ENCODE assay signal across 9 cellular contexts in the genomic region with DNA sequence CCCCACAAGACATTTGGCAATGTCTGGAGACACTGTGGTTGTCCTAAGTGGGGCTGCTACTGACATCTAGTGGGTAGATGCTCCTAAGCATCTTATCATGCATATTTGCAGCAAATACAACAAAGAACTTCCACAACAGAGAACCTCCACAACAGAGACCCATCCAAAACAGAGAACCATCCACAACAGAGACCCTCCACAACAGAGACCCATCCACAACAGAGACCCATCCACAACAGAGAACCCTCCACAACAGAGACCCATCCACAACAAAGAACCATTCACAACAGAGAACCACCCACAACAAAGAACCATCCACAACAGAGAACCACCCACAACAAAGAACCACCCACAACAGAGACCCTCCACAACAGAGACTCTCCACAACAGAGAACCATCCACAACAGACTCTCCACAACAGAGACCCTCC. TPM values are rescaled to one million over a fixed set of nuclear protein-coding genes. Genes with fewer than 3 reads are reported as not detected.
DNase-seq lines count a peak whose midpoint lies in the region; ATAC-seq, FAIRE-seq and TF ChIP-seq lines count a peak whose summit lies in the region.
"Had no signal": no experiment of that assay in that cellular context is flagged by ENCODE, and none has a peak within 500 bp of the region (broad histone marks: within the 10 kb centered on the region; RNA-seq: fewer than 3 reads in every experiment).

No MANE protein-coding gene starts in this region.

- no peak overlapping the region for H3K4me2 ChIP-seq in mammary epithelial cell (ENCODE audit: insufficient read depth, low read depth, low read length)

- TSS peak; percentile 54 for BruUV-seq in Panc1 (replicated peaks; lab: Mats Ljungman, UMichigan)
- no TSS peak for BruUV-seq in mammary epithelial cell (replicated peaks; lab: Mats Ljungman, UMichigan)

- H3K27ac ChIP-seq in Panc1 (ENCODE audit: low read length) = no peak overlapping the region
- no peak overlapping the region for H3K27ac ChIP-seq in mammary epithelial cell (ENCODE audit: insufficient read depth, low read depth, low read length)
- H3K27ac ChIP-seq in right lobe of liver = no peak overlapping the region
- H3K27ac ChIP-seq: neutrophil had no signal

- H3K9me3 ChIP-seq in Panc1 (ENCODE audit: control insufficient read depth, insufficient read depth, low read depth, low read length) = no peaks in the 10 kb centered on the region
- no peaks in the 10 kb centered on the region for H3K9me3 ChIP-seq in mammary epithelial cell (replicated peaks; ENCODE audit: insufficient read depth, low read length)
- H3K9me3 ChIP-seq in right lobe of liver = no peaks in the 10 kb centered on the region
- H3K9me3 ChIP-seq: neutrophil had no signal

- H3K36me3 ChIP-seq in Panc1 (ENCODE audit: control insufficient read depth, insufficient read depth, low read length) = peaks cover 2% of the 10 kb centered on the region; the same call in 1 of the 2 replicates
- peaks cover 3% of the 10 kb centered on the region for H3K36me3 ChIP-seq in mammary epithelial cell (ENCODE audit: insufficient read depth, low read length)
- peaks cover 0 to 62% (median 8%) of the 10 kb centered on the region in 4 donors for H3K36me3 ChIP-seq in right lobe of liver

- H2AFZ ChIP-seq in mammary epithelial cell (ENCODE audit: low read depth, low read length) = no peak overlapping the region

- DNase-seq in AG04449 (ENCODE audit: low read depth, low spot score) (no peak), Panc1 (ENCODE audit: low read depth, low spot score) (no peak), mammary epithelial cell (peak; percentile 24), right lobe of liver (no peak), germinal center (ENCODE audit: low spot score) (no peak), NCI-H187 treated with DMSO at 0.1 percent for 48 hours (lab: John Stamatoyannopoulos, UW) (no peak)

- no peaks in the 10 kb centered on the region for H4K20me1 ChIP-seq in mammary epithelial cell (ENCODE audit: insufficient read depth, low read length)

- CTCF ChIA-PET in AG04449 (lab: Yijun Ruan, JAX) = interaction anchor here (1.0 to 2.4 kb wide), 14 partner anchors 8 to 131 kb away, joined by 3 to 61 read pairs (median 8); partner anchors contain the start of gene WDR38
- CTCF ChIA-PET in Panc1 (lab: Charles Lee) = interaction anchor here (0.7 kb wide), 1 partner anchor 32 kb away, joined by 3 read pairs; no protein-coding TSS in a partner anchor
- CTCF ChIA-PET in mammary epithelial cell (lab: Charles Lee; ENCODE audit: low non-redundant PET) = no interaction called here

- POLR2A ChIA-PET in AG04449 (lab: Yijun Ruan, JAX) = interaction anchor here (1.1 kb wide), 1 partner anchor 18 kb away, joined by 3 read pairs; no protein-coding TSS in a partner anchor
- POLR2A ChIA-PET in Panc1 (lab: Charles Lee) = interaction anchor here (0.7 kb wide), 1 partner anchor 32 kb away, joined by 6 read pairs; no protein-coding TSS in a partner anchor

- FAIRE-seq in G401.6 (lab: Jason Lieb, UNC) = peak; percentile 21

- no peaks in the 10 kb centered on the region for H3K4me1 ChIP-seq in Panc1 (ENCODE audit: control insufficient read depth, insufficient read depth, low read length)
- peaks cover 7% of the 10 kb centered on the region for H3K4me1 ChIP-seq in mammary epithelial cell (ENCODE audit: insufficient read depth, low read length)
- peaks cover 0 to 7% (median 0%) of the 10 kb centered on the region in 4 donors for H3K4me1 ChIP-seq in right lobe of liver

- TF ChIP-seq CTCF in AG04449 (IDR thresholded peaks at IDR 0.05; ENCODE audit: insufficient read depth, low read length, missing control alignments) (peak; percentile 52), Panc1 (IDR thresholded peaks at IDR 0.05) (no peak; the same call in 1 of the 2 replicates), mammary epithelial cell (conservative IDR thresholded peaks at IDR 0.05 in 1 of 2, IDR thresholded peaks at IDR 0.05 in 1 of 2; ENCODE audit: extremely low read depth in 1 of 2, insufficient read depth in 1 of 2, low read depth in 1 of 2, low read length in 2 of 2) (peak; percentile 40 to 64), right lobe of liver (IDR thresholded peaks at IDR 0.05) (peak; percentile 26 to 48 (median 38))

- peak; percentile 79 for ATAC-seq in Panc1
- ATAC-seq in right lobe of liver = peak; percentile 37 to 55 (median 44)
- no peak for ATAC-seq in GM18868 (IDR thresholded peaks at IDR 0.05; ENCODE audit: unreplicated experiment)

- H3K27me3 ChIP-seq in Panc1 (ENCODE audit: control insufficient read depth, insufficient read depth, low read length) (no peaks in the 10 kb centered on the region), mammary epithelial cell (ENCODE audit: insufficient read depth, low read length) (no peaks in the 10 kb centered on the region), right lobe of liver (no peaks in the 10 kb centered on the region)
- H3K27me3 ChIP-seq: neutrophil had no signal

- H3K4me3 ChIP-seq in AG04449 (ENCODE audit: low read depth, low read length) (no peak overlapping the region), Panc1 (ENCODE audit: low read depth in 2 of 2, low read length in 2 of 2) (no peak overlapping the region), mammary epithelial cell (replicated peaks in 1 of 3; ENCODE audit: insufficient read depth in 1 of 3, low read depth in 2 of 3, low read length in 3 of 3) (no peak overlapping the region), right lobe of liver (no peak overlapping the region)

- H3K9ac ChIP-seq in mammary epithelial cell (ENCODE audit: insufficient read depth, low read length) = no peak overlapping the region

- no peaks in the 10 kb centered on the region for H3K79me2 ChIP-seq in mammary epithelial cell (ENCODE audit: insufficient read depth, low read length)

- intact Hi-C loops in Panc1 (cut with micrococcal nuclease; ENCODE audit: unreplicated experiment) = no loop called here
- intact Hi-C loops in mammary epithelial cell (cut with micrococcal nuclease) = loop anchor here (1.0 to 2.0 kb wide), 3 partner anchors 32 to 120 kb away; partner anchors contain the start of genes ARPC5L and WDR38
- intact Hi-C loops in right lobe of liver (cut with DNase I) = no loop called here

- in situ Hi-C loops in Panc1 (cut with HindIII; ENCODE audit: low pct_unique_long_range_greater_than_20kb, low sequenced_read_pairs) (no loop called here), mammary epithelial cell (cut with MboI; ENCODE audit: low sequenced_read_pairs in 2 of 2) (no loop called here)

- dilution Hi-C loops in mammary epithelial cell (cut with HindIII; ENCODE audit: low sequenced_read_pairs) = no loop called here

- TF ChIP-seq POLR2A in right lobe of liver (IDR thresholded peaks at IDR 0.05) = no peak

RNA-seq across cellular contexts. Expression of gene ARPC5L, which starts 32.8 kb away (rescaled TPM):
- total RNA-seq in Panc1 (2021; ENCODE audit: unreplicated experiment) = 39.6 TPM
- 45.4 TPM for polyA plus RNA-seq in Panc1 (2012; ENCODE audit: insufficient read length)
- 10 to 100 TPM; 21.2 to 79.8 TPM for total RNA-seq in mammary epithelial cell
- 76.4 TPM for polyA plus RNA-seq in mammary epithelial cell
- 46.6 TPM for polyA minus RNA-seq in mammary epithelial cell
- total RNA-seq in right lobe of liver = 10 to 100 TPM; 15.2 to 25.7 (median 20.6) TPM

RNA-seq across cellular contexts. Expression of gene RPL35, which starts 33.0 kb away (rescaled TPM):
- total RNA-seq in Panc1 (2021; ENCODE audit: unreplicated experiment) (758 TPM), mammary epithelial cell (1,000 to 10,000 TPM; 1,457 to 1,657 TPM), right lobe of liver (1,000 to 10,000 TPM in 2 of 6 experiments, 100 to 1,000 TPM in 4; 372 to 1,299 (median 414) TPM)
- 1,211 TPM for polyA plus RNA-seq in Panc1 (2012; ENCODE audit: insufficient read length)
- polyA plus RNA-seq in mammary epithelial cell = 2,723 TPM
- polyA minus RNA-seq in mammary epithelial cell = 1,172 TPM

RNA-seq across cellular contexts. Expression of gene WDR38, which starts 41.5 kb away (rescaled TPM):
- total RNA-seq in Panc1 (2021; ENCODE audit: unreplicated experiment) (not detected), mammary epithelial cell (not detected), right lobe of liver (not detected)
- not detected for polyA plus RNA-seq in Panc1 (2012; ENCODE audit: insufficient read length)
- not detected for polyA plus RNA-seq in mammary epithelial cell
- polyA minus RNA-seq in mammary epithelial cell = not detected

RNA-seq across cellular contexts. Expression of gene GOLGA1, which starts 46.1 kb away (rescaled TPM):
- total RNA-seq in Panc1 (2021; ENCODE audit: unreplicated experiment) (15.5 TPM), mammary epithelial cell (10 to 100 TPM; 11.5 to 17.6 TPM), right lobe of liver (10 to 100 TPM; 10.2 to 16.2 (median 12.5) TPM)
- polyA plus RNA-seq in Panc1 (2012; ENCODE audit: insufficient read length) = 9.5 TPM
- 6.1 TPM for polyA plus RNA-seq in mammary epithelial cell
- 7.5 TPM for polyA minus RNA-seq in mammary epithelial cell
